In the genomic region with DNA sequence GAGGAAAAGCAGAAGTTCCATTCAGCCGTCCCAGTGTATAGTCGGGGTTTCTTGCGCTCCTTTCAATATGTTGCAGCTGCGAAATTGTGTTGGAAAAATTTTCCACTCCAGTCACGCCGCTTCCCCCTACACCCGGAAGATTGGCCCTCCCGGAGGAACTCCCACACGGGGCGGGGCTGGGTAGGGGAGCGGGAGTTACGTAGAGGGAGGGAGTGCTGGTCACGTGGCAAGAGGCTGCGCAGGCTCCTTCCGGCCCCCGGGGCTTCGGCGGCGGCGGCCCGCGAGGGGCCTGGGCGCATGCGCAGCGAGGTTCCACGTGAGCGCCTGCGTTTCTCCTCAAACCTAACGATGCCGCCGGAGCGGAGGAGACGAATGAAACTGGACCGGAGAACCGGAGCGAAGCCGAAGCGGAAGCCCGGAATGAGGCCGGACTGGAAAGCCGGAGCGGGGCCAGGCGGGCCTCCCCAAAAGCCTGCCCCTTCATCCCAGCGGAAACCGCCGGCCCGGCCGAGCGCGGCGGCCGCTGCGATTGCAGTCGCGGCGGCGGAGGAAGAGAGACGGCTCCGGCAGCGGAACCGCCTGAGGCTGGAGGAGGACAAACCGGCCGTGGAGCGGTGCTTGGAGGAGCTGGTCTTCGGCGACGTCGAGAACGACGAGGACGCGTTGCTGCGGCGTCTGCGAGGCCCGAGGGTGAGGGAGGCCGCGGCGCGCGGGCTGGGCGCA, we compare ENCODE assay signal across 8 cellular contexts. TPM values are rescaled to one million over a fixed set of nuclear protein-coding genes. Genes with fewer than 3 reads are reported as not detected.
DNase-seq lines count a peak whose midpoint lies in the region; ATAC-seq, FAIRE-seq and TF ChIP-seq lines count a peak whose summit lies in the region.

TSS of gene UTP18 (plus strand) at position 310 of the 723 bp plus-strand sequence. CDS start at position 349, 39 bp downstream.

- DNase-seq in ELF-1 (ENCODE audit: low read depth, low spot score) (peak; percentile 99), H54 (ENCODE audit: insufficient read length, low spot score) (peak; percentile 94), LoVo (ENCODE audit: low spot score) (peak; percentile 98), RWPE1 (ENCODE audit: low spot score) (peak; percentile 99), fibroblast of peridontal ligament (ENCODE audit: extremely low read depth) (peak; percentile 97), natural killer cell (peak; percentile 93)
- peak; percentile 95 to 100 (median 98) for DNase-seq in stimulated activated naive CD4-positive, alpha-beta T cell (lab: John Stamatoyannopoulos, UW)

- CTCF ChIA-PET in RWPE1 (lab: Yijun Ruan, JAX): interaction anchor here (0.5 kb wide), 1 partner anchor 473 kb away, joined by 5 read pairs; no protein-coding TSS in a partner anchor

- no peaks in the 10 kb centered on the region for H3K27me3 Mint-ChIP-seq in activated T-helper 17 cell treated with anti-CD3 and anti-CD28 coated beads, Interleukin-2, amount 50 U/mL, for 72 hours
- H3K27me3 Mint-ChIP-seq in natural killer cell (ENCODE audit: low read depth in 2 of 2): no peaks in the 10 kb centered on the region

- no peaks in the 10 kb centered on the region for H3K9me3 Mint-ChIP-seq in activated T-helper 17 cell treated with anti-CD3 and anti-CD28 coated beads, Interleukin-2, amount 50 U/mL, for 72 hours
- no peaks in the 10 kb centered on the region for H3K9me3 Mint-ChIP-seq in natural killer cell

- ATAC-seq in activated T-helper 17 cell treated with anti-CD3 and anti-CD28 coated beads, Interleukin-2, amount 50 U/mL, for 72 hours (replicated peaks): peak; percentile 86
- peak; percentile 84 to 96 (median 86) for ATAC-seq in natural killer cell

- H3K36me3 Mint-ChIP-seq in activated T-helper 17 cell treated with anti-CD3 and anti-CD28 coated beads, Interleukin-2, amount 50 U/mL, for 72 hours (ENCODE audit: low read depth): peaks cover 89% of the 10 kb centered on the region
- H3K36me3 Mint-ChIP-seq in natural killer cell: no peaks in the 10 kb centered on the region

- POLR2A ChIA-PET in RWPE1 (lab: Yijun Ruan, JAX; ENCODE audit: low non-redundant PET): interaction anchor here (0.8 kb wide), 1 partner anchor 793 kb away, joined by 3 read pairs; no protein-coding TSS in a partner anchor

- H3K27ac ChIP-seq in RWPE1: peak within 1 kb of the TSS; percentile 96

- peak within 1 kb of the TSS; percentile 81 for H3K4me3 Mint-ChIP-seq in activated T-helper 17 cell treated with anti-CD3 and anti-CD28 coated beads, Interleukin-2, amount 50 U/mL, for 72 hours
- peak within 1 kb of the TSS; percentile 94 for H3K4me3 Mint-ChIP-seq in natural killer cell

- peaks cover 26% of the 10 kb centered on the region for H3K4me1 Mint-ChIP-seq in activated T-helper 17 cell treated with anti-CD3 and anti-CD28 coated beads, Interleukin-2, amount 50 U/mL, for 72 hours
- peaks cover 43 to 52% of the 10 kb centered on the region in 2 donors for H3K4me1 Mint-ChIP-seq in natural killer cell

- TF ChIP-seq POLR2A in H54 (IDR thresholded peaks at IDR 0.05; ENCODE audit: low read depth, low read length): peak; percentile 70

- intact Hi-C loops in natural killer cell (cut with micrococcal nuclease): loop anchor here (1.0 to 5.0 kb wide), 3 partner anchors 94 to 139 kb away; partner anchors contain the start of genes NME1 and NME2

- TF ChIP-seq CTCF in RWPE1 (conservative IDR thresholded peaks at IDR 0.05; ENCODE audit: low read depth): no peak
- no peak for TF ChIP-seq CTCF in natural killer cell (IDR thresholded peaks at IDR 0.05)

- FAIRE-seq in H54 (lab: Jason Lieb, UNC): peak; percentile 71

- H3K27ac Mint-ChIP-seq in activated T-helper 17 cell treated with anti-CD3 and anti-CD28 coated beads, Interleukin-2, amount 50 U/mL, for 72 hours: peak within 1 kb of the TSS; percentile 98
- peak within 1 kb of the TSS; percentile 91 to 97 for H3K27ac Mint-ChIP-seq in natural killer cell

RNA-seq across cellular contexts. Expression of gene UTP18, which starts in this region (rescaled TPM):
- total RNA-seq in activated T-helper 17 cell treated with anti-CD3 and anti-CD28 coated beads, Interleukin-2, amount 50 U/mL, for 72 hours: 10 to 100 TPM; 37.5 to 66.2 TPM
- total RNA-seq in natural killer cell: 10 to 100 TPM; 33.5 to 40.3 (median 34.6) TPM

Comparison
In these comparisons a context has a peak if more than half of its experiments do, and no peak if none do; other contexts are left out.
1. Peak in every context shown above with its lines: DNase-seq, ATAC-seq and H3K27ac ChIP-seq.